ENCODE assay signal across 8 cellular contexts in the genomic region with DNA sequence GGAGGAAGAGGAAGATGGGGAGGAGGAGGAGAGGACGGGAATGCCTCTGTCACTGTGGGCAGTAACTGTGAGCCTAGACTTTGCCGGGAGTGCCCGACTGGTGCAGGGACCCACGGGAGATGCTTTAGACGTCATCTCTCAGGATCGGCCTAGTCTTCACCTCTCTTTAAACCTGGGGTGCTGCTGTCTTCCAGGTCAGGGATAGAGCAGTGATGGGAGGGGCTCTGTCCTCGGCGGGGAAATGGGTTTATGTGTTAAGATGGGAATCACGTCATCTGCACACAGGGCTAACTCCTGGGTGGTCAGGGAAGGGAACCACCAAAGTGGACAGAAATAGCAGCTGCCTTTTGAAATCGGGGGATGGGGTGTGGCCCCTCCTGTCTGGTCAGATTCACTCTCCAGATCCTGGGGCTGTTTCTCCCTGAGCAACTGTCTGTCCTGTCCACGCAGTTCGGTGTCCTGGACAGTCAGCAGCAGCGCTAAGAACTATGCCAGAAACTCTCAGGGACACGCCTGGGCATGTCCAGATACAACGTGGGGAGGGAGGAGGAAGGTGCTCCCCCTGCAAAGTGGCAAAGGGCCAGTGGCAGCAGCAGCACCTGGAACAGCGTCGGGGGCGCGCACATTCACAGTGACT. TPM values are rescaled to one million over a fixed set of nuclear protein-coding genes. Genes with fewer than 3 reads are reported as not detected.
A peak's percentile ranks its signal among the peaks of the same experiment; 100 is the strongest.
DNase-seq lines count a peak whose midpoint lies in the region; ATAC-seq and TF ChIP-seq lines count a peak whose summit lies in the region.

No MANE protein-coding gene starts in this region.

- no peaks in the 10 kb centered on the region for H3K27me3 ChIP-seq in fibroblast of lung (ENCODE audit: control insufficient read depth, insufficient read depth, low read length)

- DNase-seq in activated CD4-positive, alpha-beta T cell treated with anti-CD3 and anti-CD28 coated beads, Interleukin-2, amount 10 ng/mL, durations not matched to agents 7 days and 5 days: no peak
- DNase-seq in activated CD4-positive, alpha-beta T cell treated with anti-CD3 and anti-CD28 coated beads for 4 hours: no peak
- DNase-seq in RPMI8226: peak; percentile 43
- peak; percentile 91 to 93 for DNase-seq in fibroblast of lung (ENCODE audit: low read depth in 2 of 2)
- DNase-seq in progenitor cell of endocrine pancreas (ENCODE audit: low spot score, unreplicated experiment): no peak
- no peak for DNase-seq in amniotic stem cell (lab: John Stamatoyannopoulos, UW)
- DNase-seq in CD14-positive monocyte (ENCODE audit: low spot score): no peak

- CTCF ChIA-PET in activated CD4-positive, alpha-beta T cell treated with anti-CD3 and anti-CD28 coated beads, Interleukin-2, amount 10 ng/mL, durations not matched to agents 7 days and 5 days (lab: Charles Lee): no interaction called here

- H3K4me1 ChIP-seq in fibroblast of lung (ENCODE audit: control insufficient read depth, extremely low read depth, insufficient read depth, low read length): peaks cover 38% of the 10 kb centered on the region

- ATAC-seq in GM18868 (IDR thresholded peaks at IDR 0.05; ENCODE audit: unreplicated experiment): no peak

- H3K4me3 ChIP-seq in fibroblast of lung (replicated peaks in 1 of 4; ENCODE audit: control extremely low read depth in 1 of 4, insufficient read depth in 1 of 4, low read depth in 3 of 4, low read length in 4 of 4): peak overlapping the region in 3 of 4 experiments; percentile 14 to 23 (median 19)

- H3K4me3 Mint-ChIP-seq in activated CD4-positive, alpha-beta T cell treated with anti-CD3 and anti-CD28 coated beads, Interleukin-2, amount 10 ng/mL, durations not matched to agents 7 days and 5 days: no peak overlapping the region
- H3K4me3 Mint-ChIP-seq in progenitor cell of endocrine pancreas (ENCODE audit: low read depth) (no peak overlapping the region), CD14-positive monocyte (no peak overlapping the region)

- peak overlapping the region; percentile 46 for H3K27ac Mint-ChIP-seq in activated CD4-positive, alpha-beta T cell treated with anti-CD3 and anti-CD28 coated beads, Interleukin-2, amount 10 ng/mL, durations not matched to agents 7 days and 5 days
- H3K27ac Mint-ChIP-seq in progenitor cell of endocrine pancreas (peak overlapping the region; percentile 90), CD14-positive monocyte (peak overlapping the region in 1 of 7 donors; percentile 80)

- no peaks in the 10 kb centered on the region for H3K36me3 Mint-ChIP-seq in activated CD4-positive, alpha-beta T cell treated with anti-CD3 and anti-CD28 coated beads, Interleukin-2, amount 10 ng/mL, durations not matched to agents 7 days and 5 days (ENCODE audit: low read depth)
- no peaks in the 10 kb centered on the region for H3K36me3 Mint-ChIP-seq in progenitor cell of endocrine pancreas (ENCODE audit: insufficient read depth)
- H3K36me3 Mint-ChIP-seq in CD14-positive monocyte: peaks cover 14 to 31% of the 10 kb centered on the region in 2 donors

- no peak for TF ChIP-seq CTCF in fibroblast of lung (conservative IDR thresholded peaks at IDR 0.05 in 1 of 2, IDR thresholded peaks at IDR 0.05 in 1 of 2; ENCODE audit: low read depth in 1 of 2, low read length in 2 of 2)
- no peak for TF ChIP-seq CTCF in progenitor cell of endocrine pancreas (IDR thresholded peaks at IDR 0.05; ENCODE audit: unreplicated experiment)
- no peak for TF ChIP-seq CTCF in CD14-positive monocyte (IDR thresholded peaks at IDR 0.05)

- H3K9me3 Mint-ChIP-seq in activated CD4-positive, alpha-beta T cell treated with anti-CD3 and anti-CD28 coated beads, Interleukin-2, amount 10 ng/mL, durations not matched to agents 7 days and 5 days: peaks cover 5% of the 10 kb centered on the region
- no peaks in the 10 kb centered on the region for H3K9me3 Mint-ChIP-seq in progenitor cell of endocrine pancreas (ENCODE audit: low read depth)
- H3K9me3 Mint-ChIP-seq in CD14-positive monocyte: peaks cover 0 to 20% (median 0%) of the 10 kb centered on the region in 7 donors

- peak overlapping the region; percentile 85 for H3K4me2 ChIP-seq in fibroblast of lung (ENCODE audit: extremely low read depth, insufficient read depth, low read length)

- no peaks in the 10 kb centered on the region for H4K20me1 ChIP-seq in fibroblast of lung (ENCODE audit: control insufficient read depth, extremely low read depth, insufficient read depth, low read length)

- peaks cover 31% of the 10 kb centered on the region for H3K79me2 ChIP-seq in fibroblast of lung (ENCODE audit: control insufficient read depth, insufficient read depth, low read length)

- POLR2A ChIA-PET in activated CD4-positive, alpha-beta T cell treated with anti-CD3 and anti-CD28 coated beads, Interleukin-2, amount 10 ng/mL, durations not matched to agents 7 days and 5 days (lab: Charles Lee): no interaction called here

- no peaks in the 10 kb centered on the region for H3K9me3 ChIP-seq in fibroblast of lung (ENCODE audit: control insufficient read depth, insufficient read depth, low read depth, low read length)

- H3K4me1 Mint-ChIP-seq in activated CD4-positive, alpha-beta T cell treated with anti-CD3 and anti-CD28 coated beads, Interleukin-2, amount 10 ng/mL, durations not matched to agents 7 days and 5 days: peaks cover 21% of the 10 kb centered on the region
- H3K4me1 Mint-ChIP-seq in progenitor cell of endocrine pancreas (ENCODE audit: low read depth) (peaks cover 11% of the 10 kb centered on the region), CD14-positive monocyte (peaks cover 11% of the 10 kb centered on the region)

- no peak overlapping the region for H2AFZ ChIP-seq in fibroblast of lung (ENCODE audit: low read length)

- H3K36me3 ChIP-seq in fibroblast of lung (ENCODE audit: control insufficient read depth, insufficient read depth, low read length): peaks cover 44% of the 10 kb centered on the region

- no peaks in the 10 kb centered on the region for H3K27me3 Mint-ChIP-seq in activated CD4-positive, alpha-beta T cell treated with anti-CD3 and anti-CD28 coated beads, Interleukin-2, amount 10 ng/mL, durations not matched to agents 7 days and 5 days
- H3K27me3 Mint-ChIP-seq in progenitor cell of endocrine pancreas (no peaks in the 10 kb centered on the region), CD14-positive monocyte (ENCODE audit: low read depth in 3 of 3) (peaks cover 9 to 17% (median 12%) of the 10 kb centered on the region in 3 donors)

- intact Hi-C loops in CD14-positive monocyte (cut with micrococcal nuclease): no loop called here

- H3K9ac ChIP-seq in fibroblast of lung (ENCODE audit: insufficient read depth, low read length): peak overlapping the region; percentile 81

- H3K27ac ChIP-seq in fibroblast of lung (ENCODE audit: insufficient read depth, low read length): peak overlapping the region; percentile 99

RNA-seq across cellular contexts. Expression of gene GAS6, which starts 26.8 kb away (rescaled TPM):
- total RNA-seq in activated CD4-positive, alpha-beta T cell treated with anti-CD3 and anti-CD28 coated beads, Interleukin-2, amount 10 ng/mL, durations not matched to agents 7 days and 5 days: under 1 TPM; 0.82 to 0.92 TPM
- total RNA-seq in fibroblast of lung (77.3 and 227 TPM in 2 replicates), progenitor cell of endocrine pancreas (11.5 and 13.8 TPM in 2 replicates)
- polyA plus RNA-seq in fibroblast of lung (267 and 301 TPM in 2 replicates), CD14-positive monocyte (1 to 10 TPM; 1.8 to 1.9 TPM)
- polyA plus RNA-seq in fibroblast of lung (2012): 343 and 376 TPM in 2 replicates
- polyA minus RNA-seq in fibroblast of lung (ENCODE audit: low replicate concordance): 158 and 174 TPM in 2 replicates

Comparison
In these comparisons a context has a peak if more than half of its experiments do, and no peak if none do; other contexts are left out.
1. DNase-seq: peak in RPMI8226 (single experiment) and fibroblast of lung (2 of 2); none in activated CD4-positive, alpha-beta T cell treated with anti-CD3 and anti-CD28 coated beads, Interleukin-2, amount 10 ng/mL, durations not matched to agents 7 days and 5 days (single experiment), activated CD4-positive, alpha-beta T cell treated with anti-CD3 and anti-CD28 coated beads for 4 hours (0 of 2), progenitor cell of endocrine pancreas (single experiment), amniotic stem cell (single experiment) and CD14-positive monocyte (single experiment).